Comparison of ENCODE assay signal across 26 cellular contexts in genomic region chr10:132986576-132986975, GRCh38. TPM values are rescaled to one million over a fixed set of nuclear protein-coding genes. Genes with fewer than 3 reads are reported as not detected.
"Had no signal": no experiment of that assay in that cellular context is flagged by ENCODE, and none has a peak within 500 bp of the region (broad histone marks: within the 10 kb centered on the region; RNA-seq: fewer than 3 reads in every experiment).

No MANE protein-coding gene starts in this region.

- H3K4me3 ChIP-seq: cardiac muscle cell, K562, SJSA1 had no signal

- H3K27me3 ChIP-seq: cardiac muscle cell, SJSA1 had no signal

- H3K36me3 Mint-ChIP-seq: activated naive CD8-positive, alpha-beta T cell treated with anti-CD3 and anti-CD28 coated beads for 36 hours had no signal

- ATAC-seq: activated CD8-positive, alpha-beta T cell treated with anti-CD3 and anti-CD28 coated beads, Interleukin-2, amount 10 ng/mL, durations not matched to agents 7 days and 5 days; K562; Panc1 had no signal

- H3K9ac ChIP-seq: SK-N-SH had no signal

- H3K36me3 ChIP-seq: cardiac muscle cell, SJSA1 had no signal

- H3K9me2 ChIP-seq: SK-N-SH had no signal

- H3K4me1 Mint-ChIP-seq: activated CD4-positive, alpha-beta T cell treated with anti-CD3 and anti-CD28 coated beads, Interleukin-2, amount 10 ng/mL, durations not matched to agents 24 days and 14 days; activated naive CD8-positive, alpha-beta T cell treated with anti-CD3 and anti-CD28 coated beads for 36 hours had no signal

- H3K9me3 Mint-ChIP-seq: activated CD4-positive, alpha-beta T cell treated with anti-CD3 and anti-CD28 coated beads, Interleukin-2, amount 10 ng/mL, durations not matched to agents 24 days and 14 days; activated naive CD4-positive, alpha-beta T cell treated with anti-CD3 and anti-CD28 coated beads for 36 hours; activated naive CD8-positive, alpha-beta T cell treated with anti-CD3 and anti-CD28 coated beads for 36 hours; activated T-cell treated with anti-CD3 and anti-CD28 coated beads, Interleukin-2, amount 50 U/mL, for 24 hours; activated T-helper 2 cell treated with anti-CD3 and anti-CD28 coated beads, Interferon-gamma antibody, Interleukin-2, Interleukin-4, amounts not matched to agents 10 μg/mL and 5 μg/mL and 100 μg/mL, durations not matched to agents 14 hours and 24 hours and 36 hours; T-helper 1 cell treated with Interleukin-12 subunit alpha and Interleukin-12 subunit beta and Interleukin-4 antibody, amounts not matched to agents 30 μg/mL and 1 μg/mL, for 36 hours; T-helper 2 cell treated with Interferon-gamma antibody and Interleukin-4, amounts not matched to agents 5 μg/mL and 100 μg/mL, for 36 hours had no signal

- H3K4me2 ChIP-seq: SK-N-SH had no signal

- H3K27ac Mint-ChIP-seq: activated CD4-positive, alpha-beta T cell treated with anti-CD3 and anti-CD28 coated beads, Interleukin-2, amount 10 ng/mL, durations not matched to agents 24 days and 14 days; activated CD8-positive, alpha-beta T cell treated with anti-CD3 and anti-CD28 coated beads, Interleukin-2, amount 10 ng/mL, durations not matched to agents 7 days and 5 days; activated naive CD4-positive, alpha-beta T cell treated with anti-CD3 and anti-CD28 coated beads for 36 hours; activated naive CD8-positive, alpha-beta T cell treated with anti-CD3 and anti-CD28 coated beads for 36 hours; activated T-cell treated with anti-CD3 and anti-CD28 coated beads, Interleukin-2, amount 50 U/mL, for 24 hours; activated T-helper 2 cell treated with anti-CD3 and anti-CD28 coated beads, Interferon-gamma antibody, Interleukin-2, Interleukin-4, amounts not matched to agents 10 μg/mL and 5 μg/mL and 100 μg/mL, durations not matched to agents 14 hours and 24 hours and 36 hours; T-helper 1 cell treated with Interleukin-12 subunit alpha and Interleukin-12 subunit beta and Interleukin-4 antibody, amounts not matched to agents 30 μg/mL and 1 μg/mL, for 36 hours; T-helper 2 cell treated with Interferon-gamma antibody and Interleukin-4, amounts not matched to agents 5 μg/mL and 100 μg/mL, for 36 hours had no signal

- H3K4me3 Mint-ChIP-seq: activated CD4-positive, alpha-beta T cell treated with anti-CD3 and anti-CD28 coated beads, Interleukin-2, amount 10 ng/mL, durations not matched to agents 24 days and 14 days; activated CD8-positive, alpha-beta T cell treated with anti-CD3 and anti-CD28 coated beads, Interleukin-2, amount 10 ng/mL, durations not matched to agents 7 days and 5 days; activated naive CD4-positive, alpha-beta T cell treated with anti-CD3 and anti-CD28 coated beads for 36 hours; activated naive CD8-positive, alpha-beta T cell treated with anti-CD3 and anti-CD28 coated beads for 36 hours; activated T-cell treated with anti-CD3 and anti-CD28 coated beads, Interleukin-2, amount 50 U/mL, for 24 hours; T-helper 1 cell treated with Interleukin-12 subunit alpha and Interleukin-12 subunit beta and Interleukin-4 antibody, amounts not matched to agents 30 μg/mL and 1 μg/mL, for 36 hours; T-helper 2 cell treated with Interferon-gamma antibody and Interleukin-4, amounts not matched to agents 5 μg/mL and 100 μg/mL, for 36 hours had no signal

- H3K9me3 ChIP-seq: SJSA1, SK-N-SH had no signal

- H3K27me3 Mint-ChIP-seq: activated CD4-positive, alpha-beta T cell treated with anti-CD3 and anti-CD28 coated beads, Interleukin-2, amount 10 ng/mL, durations not matched to agents 24 days and 14 days had no signal

- DNase-seq: activated CD4-positive, alpha-beta T cell treated with anti-CD3 and anti-CD28 coated beads, Interleukin-2, amount 10 ng/mL, durations not matched to agents 24 days and 14 days; activated CD4-positive, alpha-beta T cell treated with anti-CD3 and anti-CD28 coated beads, Interleukin-2, amount 50 U/mL, for 4 hours; activated CD8-positive, alpha-beta T cell treated with anti-CD3 and anti-CD28 coated beads, Interleukin-2, amount 10 ng/mL, durations not matched to agents 7 days and 5 days; activated gamma-delta T cell treated with Interleukin-2 at 50 U/mL for 16 hours; activated naive CD4-positive, alpha-beta T cell treated with anti-CD3 and anti-CD28 coated beads for 36 hours; activated naive CD8-positive, alpha-beta T cell treated with anti-CD3 and anti-CD28 coated beads for 36 hours; activated T-cell treated with anti-CD3 and anti-CD28 coated beads, Interleukin-2, amount 50 U/mL, for 24 hours; amniotic stem cell; IMR-90; NCI-H1105; NCI-H1417 treated with DMSO at 0.1 percent for 48 hours; NCI-H1930; NCI-H2081 treated with DMSO at 0.1 percent for 48 hours; NCI-H345; NCI-H524 treated with DMSO at 0.1 percent for 48 hours; SHP77 treated with DMSO at 0.1 percent for 48 hours; SK-N-SH had no signal

- H3K27ac ChIP-seq: cardiac muscle cell, SJSA1 had no signal

RNA-seq across cellular contexts. Expression of gene CFAP46, which starts 44.2 kb away (rescaled TPM):
- total RNA-seq: activated CD4-positive, alpha-beta T cell treated with anti-CD3 and anti-CD28 coated beads, Interleukin-2, amount 10 ng/mL, durations not matched to agents 24 days and 14 days; activated CD8-positive, alpha-beta T cell treated with anti-CD3 and anti-CD28 coated beads, Interleukin-2, amount 10 ng/mL, durations not matched to agents 7 days and 5 days; activated naive CD4-positive, alpha-beta T cell treated with anti-CD3 and anti-CD28 coated beads for 36 hours; activated T-helper 2 cell treated with anti-CD3 and anti-CD28 coated beads, Interferon-gamma antibody, Interleukin-2, Interleukin-4, amounts not matched to agents 10 μg/mL and 5 μg/mL and 100 μg/mL, durations not matched to agents 14 hours and 24 hours and 36 hours; K562; RPMI7951 had no signal
- polyA plus RNA-seq: aorta, K562 had no signal
